8 cellular contexts compared by ENCODE assay signal in genomic region chr6:158283304-158284005, GRCh38. TPM values are rescaled to one million over a fixed set of nuclear protein-coding genes. Genes with fewer than 3 reads are reported as not detected.
DNase-seq lines count a peak whose midpoint lies in the region; ATAC-seq and TF ChIP-seq lines count a peak whose summit lies in the region.

No MANE protein-coding gene starts in this region.

- peak overlapping the region; percentile 63 to 83 (median 72) for H3K27ac Mint-ChIP-seq in nephron

- H3K4me1 Mint-ChIP-seq in nephron = peaks cover 78% of the 10 kb centered on the region

- H3F3A ChIP-seq in Loucy (ENCODE audit: low read depth) = no peaks in the 10 kb centered on the region

- no peaks in the 10 kb centered on the region for H3K9me3 ChIP-seq in Loucy (ENCODE audit: insufficient read depth, low read depth, low read length)

- peaks cover 24% of the 10 kb centered on the region for H3K4me1 ChIP-seq in Loucy (ENCODE audit: insufficient read depth, low read length, poor library complexity, severe bottlenecking)

- H3K9me2 ChIP-seq in Loucy (replicated peaks; ENCODE audit: low read depth, low read length) = no peaks in the 10 kb centered on the region

- peak overlapping the region; percentile 66; the same call in 1 of the 2 replicates for H2AFZ ChIP-seq in Loucy (ENCODE audit: low read length)

- H3K9me3 Mint-ChIP-seq in nephron = no peaks in the 10 kb centered on the region

- H3K79me2 ChIP-seq in Loucy (ENCODE audit: insufficient read depth, low read length) = no peaks in the 10 kb centered on the region

- H3K27me3 Mint-ChIP-seq in nephron (ENCODE audit: low read depth) = no peaks in the 10 kb centered on the region

- H3K36me3 ChIP-seq in Loucy (ENCODE audit: insufficient read depth, low read length) = no peaks in the 10 kb centered on the region

- peak overlapping the region; percentile 34 for H3K4me2 ChIP-seq in Loucy (ENCODE audit: low read depth, low read length, poor library complexity, severe bottlenecking)

- no peak for ATAC-seq in HG02763 (IDR thresholded peaks at IDR 0.05; ENCODE audit: unreplicated experiment)

- TF ChIP-seq CTCF in GM12864 (IDR thresholded peaks at IDR 0.05; ENCODE audit: low read depth, low read length, missing control alignments) (no peak), Loucy (conservative IDR thresholded peaks at IDR 0.05; ENCODE audit: low read length) (no peak), dorsolateral prefrontal cortex (IDR thresholded peaks at IDR 0.05 in 54 of 56, conservative IDR thresholded peaks at IDR 0.05 in 2 of 56; ENCODE audit: low read depth in 1 of 56, partially characterized antibody in 56 of 56) (peak in 3 of 56 donors; percentile 13 to 15 (median 13)), nephron (IDR thresholded peaks at IDR 0.05; ENCODE audit: unreplicated experiment in 3 of 3) (no peak)

- DNase-seq in GM12864 (ENCODE audit: low read depth) (peak; percentile 42), dorsolateral prefrontal cortex (no peak), hippocampal formation (lab: John Stamatoyannopoulos, UW) (no peak), mucosa of gallbladder (ENCODE audit: low spot score) (no peak), activated gamma-delta T cell treated with Interleukin-2 at 50 U/mL for 16 hours (no peak)

- no peaks in the 10 kb centered on the region for H4K20me1 ChIP-seq in Loucy (ENCODE audit: insufficient read depth, low read length, poor library complexity, severe bottlenecking)

- peaks cover 30% of the 10 kb centered on the region for H3K36me3 Mint-ChIP-seq in nephron (ENCODE audit: low read depth)

- H3K27me3 ChIP-seq in Loucy (ENCODE audit: insufficient read depth, low read length, poor library complexity, severe bottlenecking) (no peaks in the 10 kb centered on the region), dorsolateral prefrontal cortex (no peaks in the 10 kb centered on the region)

- intact Hi-C loops in dorsolateral prefrontal cortex (cut with DNase I) = loop anchor here (2.0 to 10.0 kb wide), 3 partner anchors 51 to 131 kb away; no protein-coding TSS in a partner anchor

- H3K9ac ChIP-seq in Loucy (ENCODE audit: low read depth, low read length, poor library complexity, severe bottlenecking) = no peak overlapping the region

- H3K4me3 ChIP-seq in GM12864 (ENCODE audit: low read depth, low read length) (peak overlapping the region; percentile 11; the same call in 1 of the 2 replicates), Loucy (ENCODE audit: low read length, poor library complexity, severe bottlenecking) (no peak overlapping the region), dorsolateral prefrontal cortex (peak overlapping the region in 11 of 59 donors; percentile 3 to 35 (median 20))

- peak overlapping the region; percentile 47 to 94 (median 89) for H3K27ac ChIP-seq in dorsolateral prefrontal cortex

- H3K4me3 Mint-ChIP-seq in nephron = no peak overlapping the region

RNA-seq across cellular contexts. Expression of gene TULP4, which starts 28.8 kb away (rescaled TPM):
- total RNA-seq in dorsolateral prefrontal cortex (100 to 1,000 TPM; 218 to 427 (median 308) TPM), mucosa of gallbladder (93.0 TPM)
